Comparison of ENCODE assay signal across 25 cellular contexts in the genomic region with DNA sequence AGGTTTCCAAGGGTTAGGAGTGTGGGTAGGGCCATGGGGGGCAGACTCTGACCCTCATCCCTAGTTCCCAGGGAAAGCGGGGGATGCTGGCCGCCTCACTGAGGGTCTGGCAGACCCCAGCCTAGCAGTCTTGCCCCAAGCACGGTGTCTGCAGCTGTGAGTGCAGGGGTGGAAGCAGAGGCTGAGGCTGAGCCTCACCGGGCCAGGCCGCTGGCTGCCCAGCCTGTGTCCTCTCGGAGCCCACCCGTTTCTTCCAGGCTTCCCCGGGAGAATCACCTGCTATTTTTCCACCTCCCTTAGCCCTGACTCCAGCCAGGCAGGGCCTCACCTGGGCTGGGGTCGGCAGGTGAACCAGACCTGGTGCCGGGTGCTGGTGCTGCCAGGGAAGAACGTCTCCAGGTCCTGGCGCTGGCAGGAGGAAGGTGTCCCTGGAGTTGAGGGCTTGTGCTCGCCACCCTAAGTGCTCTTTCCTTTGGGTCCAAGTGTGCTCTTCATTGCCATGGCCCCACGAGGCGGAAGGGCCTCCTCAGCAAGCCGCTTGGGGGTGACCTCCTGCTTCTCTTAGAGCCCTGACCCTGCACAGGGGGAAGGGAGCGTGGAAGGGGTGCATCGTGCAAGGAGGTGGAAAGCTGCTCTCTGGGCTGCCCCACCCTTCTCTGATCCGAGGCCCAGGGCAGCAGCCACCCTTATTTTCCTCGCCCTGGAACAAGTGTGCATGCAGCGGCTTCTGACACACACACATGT.
DNase-seq lines count a peak whose midpoint lies in the region; ATAC-seq, FAIRE-seq and TF ChIP-seq lines count a peak whose summit lies in the region.
"Had no signal": no experiment of that assay in that cellular context is flagged by ENCODE, and none has a peak within 500 bp of the region (broad histone marks: within the 10 kb centered on the region; RNA-seq: fewer than 3 reads in every experiment).

No MANE protein-coding gene starts in this region.

- no peaks in the 10 kb centered on the region for H3K9me3 ChIP-seq in HUES48 (ENCODE audit: control insufficient read depth, insufficient read depth, low read length)
- H3K9me3 ChIP-seq in WERI-Rb-1 (ENCODE audit: severe bottlenecking): no peaks in the 10 kb centered on the region
- no peaks in the 10 kb centered on the region for H3K9me3 ChIP-seq in kidney (ENCODE audit: control insufficient read depth in 1 of 2, low read length in 2 of 2)
- H3K9me3 ChIP-seq in osteoblast (ENCODE audit: low read depth, low read length): no peaks in the 10 kb centered on the region
- no peaks in the 10 kb centered on the region for H3K9me3 ChIP-seq in Peyer's patch
- H3K9me3 ChIP-seq: BE2C, heart right ventricle, prostate gland, transverse colon had no signal

- no peaks in the 10 kb centered on the region for H3K79me2 ChIP-seq in osteoblast (ENCODE audit: insufficient read depth, low read length)

- H3K27ac ChIP-seq in HUES48 (ENCODE audit: low read depth, low read length) (peak overlapping the region; percentile 51), WERI-Rb-1 (peak overlapping the region; percentile 36; the same call in 1 of the 2 replicates), kidney (ENCODE audit: low read depth in 2 of 2, low read length in 2 of 2) (no peak overlapping the region), osteoblast (ENCODE audit: low read depth, low read length) (no peak overlapping the region), Peyer's patch (no peak overlapping the region)
- H3K27ac ChIP-seq: heart right ventricle, prostate gland, transverse colon had no signal

- no peaks in the 10 kb centered on the region for H3K36me3 ChIP-seq in HUES48 (ENCODE audit: control insufficient read depth, insufficient read depth, low read length)
- no peaks in the 10 kb centered on the region for H3K36me3 ChIP-seq in WERI-Rb-1
- H3K36me3 ChIP-seq in kidney (ENCODE audit: control insufficient read depth in 1 of 2, insufficient read depth in 2 of 2, low read length in 2 of 2): no peaks in the 10 kb centered on the region
- H3K36me3 ChIP-seq in osteoblast (ENCODE audit: insufficient read depth, low read length): no peaks in the 10 kb centered on the region
- H3K36me3 ChIP-seq in Peyer's patch: no peaks in the 10 kb centered on the region
- H3K36me3 ChIP-seq: BE2C, heart right ventricle, prostate gland, transverse colon had no signal

- FAIRE-seq in kidney (lab: Jason Lieb, UNC): no peak
- FAIRE-seq in GM12891 (lab: Jason Lieb, UNC): no peak
- FAIRE-seq: astrocyte, keratinocyte had no signal

- H3K9ac ChIP-seq in HUES48 (ENCODE audit: low read depth, low read length) (no peak overlapping the region), kidney (ENCODE audit: low read length in 2 of 2) (no peak overlapping the region)

- intact Hi-C loops in kidney (cut with DNase I): no loop called here

- DNase-seq in WERI-Rb-1: no peak
- peak; percentile 59 for DNase-seq in kidney
- peak; percentile 82 for DNase-seq in osteoblast (ENCODE audit: insufficient read length, low spot score, missing footprints)
- no peak for DNase-seq in RPMI8226
- DNase-seq in Peyer's patch: no peak
- DNase-seq in GM12891 (ENCODE audit: insufficient read length, low spot score): no peak
- DNase-seq: activated CD4-positive, alpha-beta T cell treated with anti-CD3 and anti-CD28 coated beads, Interleukin-2, amount 50 U/mL, for 1 hour; activated CD4-positive, CD25-positive, alpha-beta regulatory T cell; activated effector memory CD4-positive, alpha-beta T cell treated with Interleukin-2 at 50 U/mL for 16 hours; activated T-cell treated with anti-CD3 and anti-CD28 coated beads, Interleukin-2, amount 50 U/mL, for 1 hour; BE2C; foreskin fibroblast; mammary epithelial cell; transverse colon had no signal

- no peak overlapping the region for H3K4me2 ChIP-seq in osteoblast (ENCODE audit: insufficient read depth, low read length)

- H4K20me1 ChIP-seq in osteoblast (ENCODE audit: insufficient read depth, low read length): no peaks in the 10 kb centered on the region

- TF ChIP-seq CTCF in WERI-Rb-1 (IDR thresholded peaks at IDR 0.05; ENCODE audit: low read depth, low read length) (no peak), kidney (IDR thresholded peaks at IDR 0.05; ENCODE audit: borderline replicate concordance, extremely low read depth, insufficient read depth) (no peak), osteoblast (IDR thresholded peaks at IDR 0.05; ENCODE audit: extremely low read depth, low read depth, low read length) (no peak), Peyer's patch (IDR thresholded peaks at IDR 0.05) (no peak)

- no peak for ATAC-seq in GM21360 (IDR thresholded peaks at IDR 0.05; ENCODE audit: unreplicated experiment)
- ATAC-seq: CD8-positive, alpha-beta T cell; esophagus mucosa; HCT116; Panc1; stimulated activated effector memory CD8-positive, alpha-beta T cell treated with anti-CD3 and anti-CD28 coated beads, Interleukin-12 subunit alpha, Interleukin-12 subunit beta, amount 100 ng/mL, for 72 hours had no signal

- no peaks in the 10 kb centered on the region for H3K27me3 ChIP-seq in HUES48 (ENCODE audit: control insufficient read depth, insufficient read depth, low read length)
- H3K27me3 ChIP-seq in WERI-Rb-1 (ENCODE audit: insufficient read depth, low read depth, severe bottlenecking): no peaks in the 10 kb centered on the region
- H3K27me3 ChIP-seq in osteoblast (ENCODE audit: insufficient read depth, low read length): no peaks in the 10 kb centered on the region
- H3K27me3 ChIP-seq in Peyer's patch: no peaks in the 10 kb centered on the region

- no peak for TF ChIP-seq POLR2A in Peyer's patch (IDR thresholded peaks at IDR 0.05)
- TF ChIP-seq POLR2A in GM12891 (IDR thresholded peaks at IDR 0.05; ENCODE audit: low read depth, low read length): no peak

- H3K4me3 ChIP-seq in HUES48 (ENCODE audit: low read depth, low read length) (no peak overlapping the region), WERI-Rb-1 (ENCODE audit: low read depth, low read length) (no peak overlapping the region), kidney (ENCODE audit: low read length in 2 of 2) (no peak overlapping the region), osteoblast (ENCODE audit: insufficient read depth, low read length) (no peak overlapping the region), Peyer's patch (no peak overlapping the region)
- H3K4me3 ChIP-seq: heart right ventricle, prostate gland, transverse colon had no signal

- H3K4me1 ChIP-seq in HUES48 (ENCODE audit: control insufficient read depth, insufficient read depth, low read length) (peaks cover 14% of the 10 kb centered on the region), kidney (ENCODE audit: control insufficient read depth in 1 of 2, insufficient read depth in 1 of 2, low read depth in 1 of 2, low read length in 2 of 2) (no peaks in the 10 kb centered on the region), osteoblast (ENCODE audit: insufficient read depth, low read length) (no peaks in the 10 kb centered on the region), Peyer's patch (no peaks in the 10 kb centered on the region)
- H3K4me1 ChIP-seq: BE2C, heart right ventricle, prostate gland had no signal

- no peak overlapping the region for H2AFZ ChIP-seq in osteoblast (ENCODE audit: low read length)

TF ChIP-seq in GM12891, 5 proteins besides CTCF, POLR2A, EP300 and RAD21:
- TF ChIP-seq SPI1 (IDR thresholded peaks at IDR 0.05; ENCODE audit: low read depth, low read length) (no peak), POU2F2 (IDR thresholded peaks at IDR 0.05; ENCODE audit: low read depth, low read length) (no peak), TAF1 (IDR thresholded peaks at IDR 0.05; ENCODE audit: low read depth, low read length) (no peak), POLR2AphosphoS5 (IDR thresholded peaks at IDR 0.05; ENCODE audit: low read depth, low read length) (no peak), PAX5 (IDR thresholded peaks at IDR 0.05; ENCODE audit: insufficient read depth, low read length, severe bottlenecking) (no peak)

Comparison
In these comparisons a context has a peak if more than half of its experiments do, and no peak if none do; other contexts are left out.
1. H3K27ac ChIP-seq: peak in HUES48 (single experiment) and WERI-Rb-1 (single experiment); none in kidney (0 of 2), osteoblast (single experiment) and Peyer's patch (0 of 4).
2. DNase-seq: peak in kidney (single experiment) and osteoblast (single experiment); none in WERI-Rb-1 (single experiment), RPMI8226 (single experiment), Peyer's patch (0 of 3) and GM12891 (single experiment).